ENCODE assay signal across 22 cellular contexts in the genomic region with DNA sequence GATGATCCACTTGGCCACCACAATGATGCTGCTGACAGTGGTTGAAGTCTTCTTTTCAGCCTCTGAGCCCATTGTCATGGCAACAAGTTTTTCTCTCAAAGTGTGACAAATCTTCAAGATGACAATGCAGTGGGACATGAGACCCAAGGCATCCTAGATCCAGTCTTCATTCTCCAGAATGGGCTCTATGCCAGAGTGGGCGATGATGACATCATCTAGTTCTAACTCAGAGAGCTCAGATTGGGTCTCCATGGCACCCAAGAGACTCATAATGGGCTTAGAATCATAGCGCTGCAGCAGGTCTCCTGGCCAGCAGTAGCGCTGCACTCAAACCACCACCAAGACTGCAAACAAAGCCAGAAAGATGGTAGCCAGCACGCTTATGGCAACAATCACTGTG.
"Had no signal": no experiment of that assay in that cellular context is flagged by ENCODE, and none has a peak within 500 bp of the region (broad histone marks: within the 10 kb centered on the region; RNA-seq: fewer than 3 reads in every experiment).

No MANE protein-coding gene starts in this region.

- H3K9me3 ChIP-seq: gastroesophageal sphincter had no signal

- DNase-seq: activated CD4-positive, alpha-beta memory T cell treated with anti-CD3 and anti-CD28 coated beads for 36 hours; activated CD4-positive, alpha-beta T cell treated with anti-CD3 and anti-CD28 coated beads, Interleukin-2, amount 10 ng/mL, durations not matched to agents 24 days and 14 days; activated CD4-positive, CD25-positive, alpha-beta regulatory T cell treated with anti-CD3 and anti-CD28 coated beads, Interleukin-2, amount 50 U/mL, for 72 hours; activated CD8-positive, alpha-beta memory T cell treated with anti-CD3 and anti-CD28 coated beads, Interleukin-2, amount 50 U/mL, for 4 hours; activated effector memory CD4-positive, alpha-beta T cell treated with anti-CD3 and anti-CD28 coated beads, Interleukin-2, amount 50 U/mL, for 16 hours; activated naive CD4-positive, alpha-beta T cell treated with anti-CD3 and anti-CD28 coated beads for 36 hours; activated naive CD8-positive, alpha-beta T cell treated with anti-CD3 and anti-CD28 coated beads, Interleukin-2, amount 10 ng/mL, durations not matched to agents 7 days and 5 days; activated T-cell treated with anti-CD3 and anti-CD28 coated beads, Interleukin-2, amount 50 U/mL, for 1 hour; amniotic stem cell; brain microvascular endothelial cell; central memory CD4-positive, alpha-beta T cell; left ventricle myocardium inferior; posterior cingulate gyrus; right cardiac atrium; stimulated activated CD4-positive, alpha-beta T cell treated with anti-CD3 and anti-CD28 coated beads, Interleukin-2, amount 100 ng/mL, for 48 hours; stimulated activated naive CD4-positive, alpha-beta T cell treated with Interleukin-2 at 50 U/mL for 16 hours; T-helper 9 cell had no signal

- FAIRE-seq: astrocyte had no signal

- H2AFZ ChIP-seq: hepatocyte had no signal

- H3K79me2 ChIP-seq: hepatocyte had no signal

- H3K36me3 ChIP-seq: brain microvascular endothelial cell, gastroesophageal sphincter, left ventricle myocardium inferior, tibial nerve had no signal

- ATAC-seq: gastroesophageal sphincter had no signal

- H3K27me3 ChIP-seq: brain microvascular endothelial cell, gastroesophageal sphincter, hepatocyte, tibial nerve had no signal

- H3K27ac ChIP-seq: brain microvascular endothelial cell, gastroesophageal sphincter, hepatocyte, left ventricle myocardium inferior, tibial nerve had no signal

- H3K4me1 ChIP-seq: gastroesophageal sphincter, left ventricle myocardium inferior, tibial nerve had no signal

- H3K4me2 ChIP-seq: hepatocyte had no signal

- H3K4me3 ChIP-seq: gastroesophageal sphincter, hepatocyte, left ventricle myocardium inferior, lung, tibial nerve had no signal
